ENCODE assay signal across 8 cellular contexts in the genomic region with DNA sequence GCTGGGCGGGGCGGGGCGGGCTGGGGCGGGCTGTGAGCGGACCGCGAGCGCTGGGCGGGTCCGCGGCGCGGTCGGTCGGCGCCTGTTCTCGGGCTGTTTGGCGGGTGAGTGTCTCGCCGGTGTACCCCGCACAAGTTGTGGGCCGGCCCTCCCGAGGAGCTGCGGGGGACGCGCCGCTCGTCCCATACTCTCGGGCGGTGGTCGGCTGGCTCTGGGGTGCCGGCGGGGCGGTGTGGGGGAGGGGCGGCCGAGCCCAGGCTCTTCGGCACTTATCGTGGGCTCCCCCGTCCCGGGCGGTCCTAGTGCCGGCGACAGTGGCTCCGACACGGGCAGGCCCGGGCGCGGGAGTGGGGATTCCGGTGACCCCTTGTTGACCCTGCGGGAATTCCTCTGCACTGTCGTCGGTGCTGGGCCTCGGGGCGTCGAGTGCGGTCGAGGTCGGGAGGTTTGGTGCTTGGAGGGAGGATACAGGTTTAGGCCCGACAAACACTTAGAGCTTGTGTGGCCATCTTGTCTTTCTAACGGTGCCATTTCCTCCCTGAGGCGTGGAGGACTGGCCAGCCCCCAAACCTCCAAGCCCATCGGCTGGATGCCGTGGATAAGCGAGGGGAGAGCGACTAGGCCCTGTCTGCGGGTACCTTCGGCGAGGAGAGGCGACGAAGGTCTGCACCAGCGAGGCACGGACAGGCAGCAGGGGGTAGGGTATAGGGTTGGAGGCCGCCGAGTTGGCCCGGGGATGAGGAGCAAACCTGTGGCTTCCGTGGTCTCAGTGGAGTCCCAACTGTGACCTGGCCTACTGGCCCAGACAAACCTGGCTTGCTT. TPM values are rescaled to one million over a fixed set of nuclear protein-coding genes. Genes with fewer than 3 reads are reported as not detected.
DNase-seq lines count a peak whose midpoint lies in the region; ATAC-seq, FAIRE-seq and TF ChIP-seq lines count a peak whose summit lies in the region.

Gene SEPTIN2 (plus strand): TSS at position 47 of the 822 bp plus-strand sequence. CDS start 8,308 bp downstream, outside the sequence.

- peaks cover 0 to 47% (median 1%) of the 10 kb centered on the region in 3 donors for H3K36me3 Mint-ChIP-seq in CD8-positive, alpha-beta memory T cell

- peak within 1 kb of the TSS; percentile 92 to 100 (median 99) for H3K27ac Mint-ChIP-seq in CD8-positive, alpha-beta memory T cell

- H3K9me3 Mint-ChIP-seq in CD8-positive, alpha-beta memory T cell, result no peaks in the 10 kb centered on the region

- no peaks in the 10 kb centered on the region for H3K36me3 ChIP-seq in CD8-positive, alpha-beta memory T cell (ENCODE audit: insufficient read depth, low read length)
- H3K36me3 ChIP-seq in SJCRH30 (peaks cover 28% of the 10 kb centered on the region), right atrium auricular region (no peaks in the 10 kb centered on the region)

- peaks cover 60% of the 10 kb centered on the region for H3K4me1 ChIP-seq in CD8-positive, alpha-beta memory T cell (ENCODE audit: insufficient read depth, low read length)
- H3K4me1 ChIP-seq in SJCRH30 (peaks cover 5% of the 10 kb centered on the region; the same call in 1 of the 2 replicates), right atrium auricular region (peaks cover 0 to 70% of the 10 kb centered on the region in 2 donors)

- peak within 1 kb of the TSS; percentile 90 for H3K27ac ChIP-seq in CD8-positive, alpha-beta memory T cell (ENCODE audit: low read depth, low read length)
- H3K27ac ChIP-seq in SJCRH30 (peak within 1 kb of the TSS; percentile 98), adipose tissue (ENCODE audit: low read depth, low read length) (peak within 1 kb of the TSS; percentile 71), right atrium auricular region (peak within 1 kb of the TSS; percentile 99)

- CTCF ChIA-PET in CD8-positive, alpha-beta memory T cell (lab: Charles Lee), result interaction anchor here (1.1 to 2.1 kb wide), 3 partner anchors 8 to 43 kb away, joined by 3 to 8 read pairs (median 3); no protein-coding TSS in a partner anchor

- TF ChIP-seq CTCF in right atrium auricular region (IDR thresholded peaks at IDR 0.05) (no peak), retinal pigment epithelial cell (conservative IDR thresholded peaks at IDR 0.05; ENCODE audit: low read depth, low read length) (no peak), D721Med (IDR thresholded peaks at IDR 0.05; ENCODE audit: insufficient read depth, missing control alignments) (no peak)

- no peak for FAIRE-seq in D721Med (lab: Jason Lieb, UNC)

- no peaks in the 10 kb centered on the region for H3K27me3 ChIP-seq in CD8-positive, alpha-beta memory T cell (ENCODE audit: insufficient read depth, low read length, poor library complexity, severe bottlenecking)
- H3K27me3 ChIP-seq in SJCRH30 (no peaks in the 10 kb centered on the region), right atrium auricular region (no peaks in the 10 kb centered on the region)

- DNase-seq in CD8-positive, alpha-beta memory T cell, result peak in 4 of 5 donors; percentile 72 to 89 (median 80)
- peak; percentile 81 to 82 for DNase-seq in SJCRH30
- DNase-seq in right atrium auricular region (ENCODE audit: low spot score), result peak; percentile 78
- DNase-seq in retinal pigment epithelial cell (ENCODE audit: low read depth), result no peak
- DNase-seq in D721Med (ENCODE audit: insufficient read length, low spot score), result no peak

- H3K27me3 Mint-ChIP-seq in CD8-positive, alpha-beta memory T cell, result peaks cover 0 to 2% of the 10 kb centered on the region in 2 donors

- POLR2A ChIA-PET in CD8-positive, alpha-beta memory T cell (lab: Charles Lee), result interaction anchor here (0.7 to 2.1 kb wide), 10 partner anchors 10 to 386 kb away, joined by 3 to 8 read pairs (median 3); partner anchors contain the start of genes ATG4B, ING5, MTERF4 and PASK

- no peaks in the 10 kb centered on the region for H3K9me3 ChIP-seq in CD8-positive, alpha-beta memory T cell (ENCODE audit: low read length)
- no peaks in the 10 kb centered on the region for H3K9me3 ChIP-seq in SJCRH30 (replicated peaks)
- no peaks in the 10 kb centered on the region for H3K9me3 ChIP-seq in right atrium auricular region

- ATAC-seq in GM19372 (IDR thresholded peaks at IDR 0.05; ENCODE audit: low read depth, unreplicated experiment) (peak; percentile 37), HG03469 (IDR thresholded peaks at IDR 0.05; ENCODE audit: unreplicated experiment) (peak; percentile 17)

- H3K4me3 Mint-ChIP-seq in CD8-positive, alpha-beta memory T cell, result peak within 1 kb of the TSS; percentile 89 to 99 (median 98)

- H3K4me1 Mint-ChIP-seq in CD8-positive, alpha-beta memory T cell, result peaks cover 63 to 83% (median 73%) of the 10 kb centered on the region in 3 donors

- H3K4me3 ChIP-seq in CD8-positive, alpha-beta memory T cell (ENCODE audit: low read length), result peak within 1 kb of the TSS; percentile 89
- H3K4me3 ChIP-seq in SJCRH30, result peak within 1 kb of the TSS; percentile 94
- H3K4me3 ChIP-seq in right atrium auricular region, result peak within 1 kb of the TSS; percentile 82 to 91
- H3K4me3 ChIP-seq in retinal pigment epithelial cell (ENCODE audit: low read length), result peak within 1 kb of the TSS; percentile 96

- WGBS in adipose tissue, 3 donors, result 1% methylated on average over 59 to 76 of the region's 76 CpGs

RNA-seq across cellular contexts. Expression of gene SEPTIN2, which starts in this region (rescaled TPM):
- total RNA-seq in CD8-positive, alpha-beta memory T cell, result 100 to 1,000 TPM; 301 to 319 TPM
- 187 TPM for polyA plus RNA-seq in CD8-positive, alpha-beta memory T cell
- total RNA-seq in SJCRH30 (2014; rRNA removed; shearing (Covaris generic)), result 589 and 661 TPM in 2 replicates
- 100 to 1,000 TPM; 133 to 335 (median 211) TPM for polyA plus RNA-seq in adipose tissue
- total RNA-seq in right atrium auricular region, result 100 to 1,000 TPM; 143 to 193 TPM

Comparison
In these comparisons a context has a peak if more than half of its experiments do, and no peak if none do; other contexts are left out.
1. DNase-seq: peak in CD8-positive, alpha-beta memory T cell (4 of 5), SJCRH30 (2 of 2) and right atrium auricular region (single experiment); none in retinal pigment epithelial cell (single experiment) and D721Med (single experiment).
2. Peak in every context shown above with its lines, with median percentiles within 50 percentile points of each other: H3K27ac ChIP-seq and H3K4me3 ChIP-seq.